18 cellular contexts compared by ENCODE assay signal in genomic region chr10:124663228-124663627, GRCh38.
"Had no signal": no experiment of that assay in that cellular context is flagged by ENCODE, and none has a peak within 500 bp of the region (broad histone marks: within the 10 kb centered on the region; RNA-seq: fewer than 3 reads in every experiment).

No MANE protein-coding gene starts in this region.

- H3K4me3 ChIP-seq: coronary artery, pancreas, spleen, vagina had no signal

- H3K4me3 Mint-ChIP-seq: activated CD4-positive, alpha-beta memory T cell treated with anti-CD3 and anti-CD28 coated beads for 36 hours; activated naive CD4-positive, alpha-beta T cell treated with anti-CD3 and anti-CD28 coated beads for 36 hours; activated naive CD8-positive, alpha-beta T cell treated with anti-CD3 and anti-CD28 coated beads, Interleukin-2, amount 50 U/mL, for 24 hours; activated T-cell treated with anti-CD3 and anti-CD28 coated beads, Interleukin-2, amount 50 U/mL, for 4 hours; central memory CD8-positive, alpha-beta T cell; naive thymus-derived CD8-positive, alpha-beta T cell had no signal

- ATAC-seq: activated naive CD8-positive, alpha-beta T cell treated with anti-CD3 and anti-CD28 coated beads, Interleukin-2, amount 50 U/mL, for 24 hours; activated T-cell treated with anti-CD3 and anti-CD28 coated beads, Interleukin-2, amount 50 U/mL, for 4 hours; naive thymus-derived CD8-positive, alpha-beta T cell; pancreas; stimulated activated naive CD8-positive, alpha-beta T cell treated with anti-CD3 and anti-CD28 coated beads, Interleukin-15, Interleukin-2, amounts not matched to agents 100 U/mL and 50 U/mL, for 24 hours had no signal

- H3K27me3 ChIP-seq: brain microvascular endothelial cell, pancreas, spleen, vagina had no signal

- H3K27me3 Mint-ChIP-seq: activated CD4-positive, alpha-beta memory T cell treated with anti-CD3 and anti-CD28 coated beads for 36 hours; activated naive CD8-positive, alpha-beta T cell treated with anti-CD3 and anti-CD28 coated beads, Interleukin-2, amount 50 U/mL, for 24 hours; central memory CD8-positive, alpha-beta T cell; naive thymus-derived CD8-positive, alpha-beta T cell had no signal

- DNase-seq: activated CD4-positive, alpha-beta memory T cell treated with anti-CD3 and anti-CD28 coated beads for 36 hours; activated CD4-positive, alpha-beta T cell treated with anti-CD3 and anti-CD28 coated beads for 4 hours; activated naive CD4-positive, alpha-beta T cell treated with anti-CD3 and anti-CD28 coated beads for 36 hours; activated naive CD8-positive, alpha-beta T cell treated with anti-CD3 and anti-CD28 coated beads, Interleukin-2, amount 50 U/mL, for 24 hours; activated T-cell treated with anti-CD3 and anti-CD28 coated beads, Interleukin-2, amount 50 U/mL, for 4 hours; aorta; brain microvascular endothelial cell; head of caudate nucleus; kidney; naive thymus-derived CD8-positive, alpha-beta T cell; spleen; stimulated activated CD4-positive, alpha-beta T cell treated with anti-CD3 and anti-CD28 coated beads, Interleukin-4, amount 100 ng/mL, for 4 hours; stimulated activated naive CD8-positive, alpha-beta T cell treated with anti-CD3 and anti-CD28 coated beads, Interleukin-15, Interleukin-2, amounts not matched to agents 100 U/mL and 50 U/mL, for 24 hours; trophoblast cell had no signal

- H3K4me1 ChIP-seq: pancreas had no signal

- H3K9me3 Mint-ChIP-seq: activated CD4-positive, alpha-beta memory T cell treated with anti-CD3 and anti-CD28 coated beads for 36 hours; activated naive CD4-positive, alpha-beta T cell treated with anti-CD3 and anti-CD28 coated beads for 36 hours; activated naive CD8-positive, alpha-beta T cell treated with anti-CD3 and anti-CD28 coated beads, Interleukin-2, amount 50 U/mL, for 24 hours; activated T-cell treated with anti-CD3 and anti-CD28 coated beads, Interleukin-2, amount 50 U/mL, for 4 hours; central memory CD8-positive, alpha-beta T cell; naive thymus-derived CD8-positive, alpha-beta T cell had no signal

- H3K27ac Mint-ChIP-seq: activated CD4-positive, alpha-beta memory T cell treated with anti-CD3 and anti-CD28 coated beads for 36 hours; activated naive CD4-positive, alpha-beta T cell treated with anti-CD3 and anti-CD28 coated beads for 36 hours; activated naive CD8-positive, alpha-beta T cell treated with anti-CD3 and anti-CD28 coated beads, Interleukin-2, amount 50 U/mL, for 24 hours had no signal

- H3K27ac ChIP-seq: brain microvascular endothelial cell, coronary artery, pancreas, vagina had no signal

- H3K36me3 ChIP-seq: brain microvascular endothelial cell, pancreas, vagina had no signal

- H3K9me3 ChIP-seq: pancreas, spleen, vagina had no signal
